In genomic region chr2:172962064-172962463, GRCh38 we compare ENCODE assay signal across 15 cellular contexts.
A peak's percentile ranks its signal among the peaks of the same experiment; 100 is the strongest.
DNase-seq lines count a peak whose midpoint lies in the region; ATAC-seq and TF ChIP-seq lines count a peak whose summit lies in the region.
"Had no signal": no experiment of that assay in that cellular context is flagged by ENCODE, and none has a peak within 500 bp of the region (broad histone marks: within the 10 kb centered on the region; RNA-seq: fewer than 3 reads in every experiment).

No MANE protein-coding gene starts in this region.

- H3K27me3 Mint-ChIP-seq in activated CD4-positive, alpha-beta T cell treated with anti-CD3 and anti-CD28 coated beads, Interleukin-2, amount 10 ng/mL, durations not matched to agents 24 days and 14 days, result no peaks in the 10 kb centered on the region
- peaks cover 2% of the 10 kb centered on the region for H3K27me3 Mint-ChIP-seq in endothelial cell (ENCODE audit: unreplicated experiment)
- H3K27me3 Mint-ChIP-seq: CD4-positive, alpha-beta T cell had no signal

- H3K4me3 ChIP-seq in ACC112 (ENCODE audit: low read depth, low read length) (no peak overlapping the region; the same call in 1 of the 2 replicates), PC-3 (ENCODE audit: low read length) (no peak overlapping the region), WERI-Rb-1 (ENCODE audit: low read depth, low read length) (no peak overlapping the region)
- H3K4me3 ChIP-seq: K562 had no signal

- H3K27ac Mint-ChIP-seq in activated CD4-positive, alpha-beta T cell treated with anti-CD3 and anti-CD28 coated beads, Interleukin-2, amount 10 ng/mL, durations not matched to agents 24 days and 14 days, result peak overlapping the region; percentile 55
- peak overlapping the region; percentile 6 for H3K27ac Mint-ChIP-seq in endothelial cell (ENCODE audit: unreplicated experiment)
- H3K27ac Mint-ChIP-seq: CD4-positive, alpha-beta T cell had no signal

- H2AFZ ChIP-seq in ACC112 (ENCODE audit: low read length, unreplicated experiment) (no peak overlapping the region), PC-3 (ENCODE audit: low read length) (no peak overlapping the region)

- peaks cover 3% of the 10 kb centered on the region for H3K9me3 Mint-ChIP-seq in activated CD4-positive, alpha-beta T cell treated with anti-CD3 and anti-CD28 coated beads, Interleukin-2, amount 10 ng/mL, durations not matched to agents 24 days and 14 days
- no peaks in the 10 kb centered on the region for H3K9me3 Mint-ChIP-seq in endothelial cell (ENCODE audit: unreplicated experiment)
- H3K9me3 Mint-ChIP-seq: CD4-positive, alpha-beta T cell had no signal

- CTCF ChIA-PET in PC-3 (lab: Charles Lee), result no interaction called here

- H3K27me3 ChIP-seq in ACC112 (ENCODE audit: insufficient read depth, low read length) (no peaks in the 10 kb centered on the region), PC-3 (ENCODE audit: low read length) (no peaks in the 10 kb centered on the region), WERI-Rb-1 (ENCODE audit: insufficient read depth, low read depth, severe bottlenecking) (no peaks in the 10 kb centered on the region)
- H3K27me3 ChIP-seq: BE2C had no signal

- H3K79me2 ChIP-seq in ACC112 (ENCODE audit: control insufficient read depth, insufficient read depth, low read length, unreplicated experiment), result no peaks in the 10 kb centered on the region
- H3K79me2 ChIP-seq in PC-3 (ENCODE audit: low read length), result no peaks in the 10 kb centered on the region

- H3K36me3 Mint-ChIP-seq in activated CD4-positive, alpha-beta T cell treated with anti-CD3 and anti-CD28 coated beads, Interleukin-2, amount 10 ng/mL, durations not matched to agents 24 days and 14 days (ENCODE audit: low read depth), result no peaks in the 10 kb centered on the region
- H3K36me3 Mint-ChIP-seq in endothelial cell (ENCODE audit: low read depth, unreplicated experiment), result no peaks in the 10 kb centered on the region

- H3K27ac ChIP-seq in ACC112 (ENCODE audit: low read depth, low read length) (peak overlapping the region; percentile 51; the same call in 1 of the 2 replicates), PC-3 (ENCODE audit: low read length) (peak overlapping the region; percentile 45; the same call in 1 of the 2 replicates), WERI-Rb-1 (no peak overlapping the region)

- no peaks in the 10 kb centered on the region for H3F3A ChIP-seq in PC-3 (ENCODE audit: low read length, unreplicated experiment)

- no peaks in the 10 kb centered on the region for H3K36me3 ChIP-seq in ACC112 (ENCODE audit: insufficient read depth, low read length)
- H3K36me3 ChIP-seq in PC-3 (ENCODE audit: low read depth, low read length), result no peaks in the 10 kb centered on the region
- no peaks in the 10 kb centered on the region for H3K36me3 ChIP-seq in WERI-Rb-1
- H3K36me3 ChIP-seq: BE2C had no signal

- intact Hi-C loops in activated CD4-positive, alpha-beta T cell treated with anti-CD3 and anti-CD28 coated beads, Interleukin-2, amount 10 ng/mL, durations not matched to agents 24 days and 14 days (cut with micrococcal nuclease), result no loop called here
- intact Hi-C loops in PC-3 (cut with micrococcal nuclease), result no loop called here

- no peak overlapping the region for H3K4me3 Mint-ChIP-seq in activated CD4-positive, alpha-beta T cell treated with anti-CD3 and anti-CD28 coated beads, Interleukin-2, amount 10 ng/mL, durations not matched to agents 24 days and 14 days
- no peak overlapping the region for H3K4me3 Mint-ChIP-seq in endothelial cell (ENCODE audit: unreplicated experiment)
- H3K4me3 Mint-ChIP-seq: CD4-positive, alpha-beta T cell had no signal

- H3K9me3 ChIP-seq in PC-3 (ENCODE audit: low read length), result no peaks in the 10 kb centered on the region
- H3K9me3 ChIP-seq in WERI-Rb-1 (ENCODE audit: severe bottlenecking), result no peaks in the 10 kb centered on the region
- H3K9me3 ChIP-seq: BE2C had no signal

- H3K4me1 ChIP-seq in ACC112 (ENCODE audit: control insufficient read depth, insufficient read depth, low read length, unreplicated experiment) (peaks cover 39% of the 10 kb centered on the region), PC-3 (ENCODE audit: insufficient read depth, low read length) (peaks cover 15% of the 10 kb centered on the region)
- H3K4me1 ChIP-seq: BE2C had no signal

- H3K9ac ChIP-seq in PC-3 (ENCODE audit: low read length), result no peak overlapping the region

- no peak for ATAC-seq in PC-3
- ATAC-seq in HG03520 (IDR thresholded peaks at IDR 0.05; ENCODE audit: unreplicated experiment), result no peak
- ATAC-seq: K562 had no signal

- H3K4me2 ChIP-seq in PC-3 (ENCODE audit: low read length), result no peak overlapping the region

- POLR2A ChIA-PET in PC-3 (lab: Charles Lee; ENCODE audit: unreplicated experiment), result no interaction called here

- BruUV-seq in PC-3 (replicated peaks; lab: Mats Ljungman, UMichigan), result no TSS peak

- peaks cover 15% of the 10 kb centered on the region for H3K4me1 Mint-ChIP-seq in activated CD4-positive, alpha-beta T cell treated with anti-CD3 and anti-CD28 coated beads, Interleukin-2, amount 10 ng/mL, durations not matched to agents 24 days and 14 days
- peaks cover 12% of the 10 kb centered on the region for H3K4me1 Mint-ChIP-seq in endothelial cell (ENCODE audit: unreplicated experiment)

- H3K9me2 ChIP-seq in PC-3 (replicated peaks; ENCODE audit: low read length), result no peaks in the 10 kb centered on the region

- TF ChIP-seq CTCF in PC-3 (conservative IDR thresholded peaks at IDR 0.05; ENCODE audit: low read depth, low read length) (no peak), endothelial cell (IDR thresholded peaks at IDR 0.05; ENCODE audit: unreplicated experiment) (no peak), WERI-Rb-1 (IDR thresholded peaks at IDR 0.05; ENCODE audit: low read depth, low read length) (no peak)

- DNase-seq in activated CD4-positive, alpha-beta T cell treated with anti-CD3 and anti-CD28 coated beads, Interleukin-2, amount 10 ng/mL, durations not matched to agents 24 days and 14 days, result no peak
- no peak for DNase-seq in activated CD4-positive, alpha-beta T cell treated with anti-CD3 and anti-CD28 coated beads for 4 hours
- DNase-seq in PC-3 (no peak), endothelial cell (ENCODE audit: low spot score) (no peak), WERI-Rb-1 (no peak)
- DNase-seq: BE2C; CD4-positive, alpha-beta T cell; NCI-H1105 treated with DMSO at 0.1 percent for 48 hours; NCI-H1694; NCI-H2081 treated with DMSO at 0.1 percent for 48 hours; NK-92 treated with Interleukin-12 subunit alpha and Interleukin-12 subunit beta, amount 100 ng/mL, for 24 hours; Right ventricle myocardium superior had no signal

- H4K20me1 ChIP-seq in PC-3 (ENCODE audit: low read length), result no peaks in the 10 kb centered on the region
